In genomic region chr19:7869453-7869909, GRCh38 we compare ENCODE assay signal across 8 cellular contexts. TPM values are rescaled to one million over a fixed set of nuclear protein-coding genes. Genes with fewer than 3 reads are reported as not detected.
DNase-seq lines count a peak whose midpoint lies in the region; ATAC-seq and TF ChIP-seq lines count a peak whose summit lies in the region.

No MANE protein-coding gene starts in this region.

- peaks cover 57 to 78% (median 73%) of the 10 kb centered on the region in 10 experiments for H3K4me1 ChIP-seq in BLaER1 treated with 17β-estradiol and CSF1 and Interleukin-3, amounts not matched to agents 10 nM and 100 nM
- peaks cover 16% of the 10 kb centered on the region for H3K4me1 ChIP-seq in IMR-90 (ENCODE audit: control insufficient read depth, insufficient read depth, low read length)
- H3K4me1 ChIP-seq in mesendoderm (ENCODE audit: control insufficient read depth, low read depth, low read length), result no peaks in the 10 kb centered on the region

- H2BK5ac ChIP-seq in IMR-90 (ENCODE audit: low read depth, low read length, poor library complexity, severe bottlenecking) (peak overlapping the region; percentile 10), mesendoderm (ENCODE audit: low read length) (no peak overlapping the region)

- peak overlapping the region; percentile 49 to 67 (median 57) for H3K4me3 ChIP-seq in BLaER1 treated with 17β-estradiol and CSF1 and Interleukin-3, amounts not matched to agents 10 nM and 100 nM
- H3K4me3 ChIP-seq in IMR-90 (ENCODE audit: insufficient read depth, low read depth, low read length) (peak overlapping the region; percentile 43), coronary artery (peak overlapping the region; percentile 61), mesendoderm (ENCODE audit: low read length) (no peak overlapping the region)

- no peaks in the 10 kb centered on the region for H3K79me1 ChIP-seq in IMR-90 (ENCODE audit: low read depth in 1 of 2, low read length in 2 of 2)
- no peaks in the 10 kb centered on the region for H3K79me1 ChIP-seq in mesendoderm (ENCODE audit: low read length)

- no peak overlapping the region for H3K4ac ChIP-seq in IMR-90 (ENCODE audit: low read depth, low read length)
- no peak overlapping the region for H3K4ac ChIP-seq in mesendoderm (ENCODE audit: low read depth, low read length)

- H3K27me3 ChIP-seq in BLaER1 treated with 17β-estradiol and CSF1 and Interleukin-3, amounts not matched to agents 10 nM and 100 nM, result peaks cover 9 to 39% (median 15%) of the 10 kb centered on the region in 11 experiments; a peak in 20 of 22 replicates
- peaks cover 25% of the 10 kb centered on the region for H3K27me3 ChIP-seq in IMR-90 (ENCODE audit: control insufficient read depth, insufficient read depth, low read length)
- H3K27me3 ChIP-seq in mesendoderm (ENCODE audit: insufficient read depth, low read length, poor library complexity), result peaks cover 11% of the 10 kb centered on the region

- H3K79me2 ChIP-seq in mesendoderm (ENCODE audit: control insufficient read depth, insufficient read depth, low read length), result no peaks in the 10 kb centered on the region

- peak overlapping the region; percentile 90 to 100 (median 96) for H3K4me2 ChIP-seq in BLaER1 treated with 17β-estradiol and CSF1 and Interleukin-3, amounts not matched to agents 10 nM and 100 nM
- H3K4me2 ChIP-seq in IMR-90 (ENCODE audit: low read depth, low read length) (peak overlapping the region; percentile 78), mesendoderm (ENCODE audit: low read length) (peak overlapping the region; percentile 52)

- H2AK9ac ChIP-seq in IMR-90 (replicated peaks; ENCODE audit: low read depth, low read length, poor library complexity), result peak overlapping the region; percentile 55

- peaks cover 0 to 47% (median 17%) of the 10 kb centered on the region in 11 experiments; a peak in 12 of 22 replicates for H4K20me1 ChIP-seq in BLaER1 treated with 17β-estradiol and CSF1 and Interleukin-3, amounts not matched to agents 10 nM and 100 nM
- H4K20me1 ChIP-seq in IMR-90 (ENCODE audit: insufficient read depth, low read length), result peaks cover 8% of the 10 kb centered on the region

- H3K9me1 ChIP-seq in IMR-90 (ENCODE audit: insufficient read depth, low read length), result no peaks in the 10 kb centered on the region

- dilution Hi-C loops in IMR-90 (cut with HindIII; ENCODE audit: low sequenced_read_pairs, unreplicated experiment), result no loop called here

- no peak for TF ChIP-seq CTCF in IMR-90 (conservative IDR thresholded peaks at IDR 0.05; ENCODE audit: low read depth, low read length)
- no peak for TF ChIP-seq CTCF in coronary artery (IDR thresholded peaks at IDR 0.05)

- no peaks in the 10 kb centered on the region for H3K9me3 ChIP-seq in BLaER1 treated with 17β-estradiol and CSF1 and Interleukin-3, amounts not matched to agents 10 nM and 100 nM (replicated peaks in 1 of 11)
- H3K9me3 ChIP-seq in IMR-90 (ENCODE audit: control insufficient read depth, insufficient read depth, low read length), result no peaks in the 10 kb centered on the region

- intact Hi-C loops in IMR-90 (cut with micrococcal nuclease), result no loop called here

- H3K27ac ChIP-seq in BLaER1 treated with 17β-estradiol and CSF1 and Interleukin-3, amounts not matched to agents 10 nM and 100 nM, result peak overlapping the region in 4 of 11 experiments; percentile 4 to 33 (median 32); a peak in 4 of 22 replicates
- H3K27ac ChIP-seq in IMR-90 (ENCODE audit: insufficient read depth, low read length), result no peak overlapping the region
- peak overlapping the region in 1 of 2 donors; percentile 44 for H3K27ac ChIP-seq in coronary artery
- no peak overlapping the region for H3K27ac ChIP-seq in mesendoderm (ENCODE audit: low read depth, low read length)

- TF ChIP-seq RAD21 in IMR-90 (IDR thresholded peaks at IDR 0.05; ENCODE audit: low read length), result no peak

- 1% methylated on average over 16 of the region's 47 CpGs; no CpG with 5 or more reads in 1 of the 2 experiments for WGBS in IMR-90 (ENCODE audit: extremely low coverage in 2 of 2, insufficient read length in 1 of 2), 2 experiments
- WGBS in mesendoderm (ENCODE audit: extremely low coverage, insufficient coverage, low lambda C conversion rate), result no CpG with 5 or more reads among the region's 47 CpGs

- H3K14ac ChIP-seq in IMR-90 (replicated peaks; ENCODE audit: low read depth, low read length), result no peak overlapping the region

- H2AK5ac ChIP-seq in IMR-90 (ENCODE audit: low read depth, low read length) (no peak overlapping the region), mesendoderm (ENCODE audit: low read length) (no peak overlapping the region)

- DNase-seq in IMR-90 (peak; percentile 28), coronary artery (ENCODE audit: low spot score) (no peak), mesendoderm (peak; percentile 70), NCI-H2171 treated with DMSO at 0.1 percent for 48 hours (lab: John Stamatoyannopoulos, UW) (no peak)
- peak; percentile 57 to 63 for DNase-seq in activated CD4-positive, alpha-beta T cell treated with anti-CD3 and anti-CD28 coated beads for 24 hours (ENCODE audit: low read depth in 2 of 2)
- peak; percentile 58 for DNase-seq in stimulated activated CD8-positive, alpha-beta memory T cell treated with anti-CD3 and anti-CD28 coated beads, Interleukin-4, amount 100 ng/mL, for 24 hours (ENCODE audit: low read depth)

- no peak overlapping the region for H4K5ac ChIP-seq in IMR-90 (ENCODE audit: low read depth, low read length)
- H4K5ac ChIP-seq in mesendoderm (ENCODE audit: low read length), result no peak overlapping the region

- peak; percentile 46 for ATAC-seq in GM21423 (IDR thresholded peaks at IDR 0.05; ENCODE audit: unreplicated experiment)
- ATAC-seq in IMR-90 (ENCODE audit: low read depth), result peak; percentile 42

- in situ Hi-C loops in IMR-90 (cut with MboI; ENCODE audit: low sequenced_read_pairs), result no loop called here

- H2BK15ac ChIP-seq in IMR-90 (ENCODE audit: low read depth, low read length), result no peak overlapping the region
- H2BK15ac ChIP-seq in mesendoderm (replicated peaks; ENCODE audit: low read depth), result no peak overlapping the region

- H4K91ac ChIP-seq in IMR-90 (ENCODE audit: insufficient read depth, low read depth, low read length), result no peak overlapping the region

- H3K36me3 ChIP-seq in BLaER1 treated with 17β-estradiol and CSF1 and Interleukin-3, amounts not matched to agents 10 nM and 100 nM, result no peaks in the 10 kb centered on the region
- H3K36me3 ChIP-seq in IMR-90 (ENCODE audit: control insufficient read depth, insufficient read depth, low read length), result no peaks in the 10 kb centered on the region
- no peaks in the 10 kb centered on the region for H3K36me3 ChIP-seq in mesendoderm (ENCODE audit: control insufficient read depth, insufficient read depth, low read length)

- TF ChIP-seq POLR2A in IMR-90 (IDR thresholded peaks at IDR 0.05; ENCODE audit: low read depth, low read length), result no peak

- H3K18ac ChIP-seq in IMR-90 (ENCODE audit: low read depth, low read length) (no peak overlapping the region), mesendoderm (ENCODE audit: low read length) (no peak overlapping the region)

- no peak overlapping the region for H4K8ac ChIP-seq in IMR-90 (ENCODE audit: low read depth in 2 of 2, low read length in 2 of 2)
- H4K8ac ChIP-seq in mesendoderm (ENCODE audit: low read depth, low read length), result no peak overlapping the region

- H3K23ac ChIP-seq in IMR-90 (ENCODE audit: low read depth, low read length) (no peak overlapping the region), mesendoderm (ENCODE audit: low read length) (no peak overlapping the region)

- H2AFZ ChIP-seq in IMR-90 (replicated peaks; ENCODE audit: low read length, poor library complexity), result peak overlapping the region; percentile 88

- H2BK20ac ChIP-seq in IMR-90 (ENCODE audit: low read depth, low read length), result no peak overlapping the region

- CTCF ChIA-PET in IMR-90 (lab: Yijun Ruan, JAX), result interaction anchor here (0.6 to 1.9 kb wide), 9 partner anchors 8 to 74 kb away, joined by 3 to 9 read pairs (median 4); partner anchors contain the start of genes MAP2K7 and TIMM44

- peak overlapping the region; percentile 22 to 68 (median 44); a peak in 16 of 22 replicates for H3K9ac ChIP-seq in BLaER1 treated with 17β-estradiol and CSF1 and Interleukin-3, amounts not matched to agents 10 nM and 100 nM
- H3K9ac ChIP-seq in IMR-90 (ENCODE audit: low read depth, low read length), result no peak overlapping the region
- H3K9ac ChIP-seq in mesendoderm (ENCODE audit: low read length), result no peak overlapping the region

- H3K56ac ChIP-seq in IMR-90 (ENCODE audit: extremely low read depth, insufficient read depth, low read length), result no peak overlapping the region
- peak overlapping the region; percentile 49 for H3K56ac ChIP-seq in mesendoderm (ENCODE audit: low read length)

- POLR2A ChIA-PET in IMR-90 (lab: Charles Lee; ENCODE audit: unreplicated experiment), result no interaction called here

- no TSS peak for BruUV-seq in IMR-90 (replicated peaks; lab: Mats Ljungman, UMichigan)

- no peak overlapping the region for H2BK120ac ChIP-seq in IMR-90 (ENCODE audit: low read depth, low read length)
- H2BK120ac ChIP-seq in mesendoderm (ENCODE audit: low read depth, low read length), result no peak overlapping the region

RNA-seq across cellular contexts. Expression of gene PRR36, which starts 4.7 kb away (rescaled TPM):
- total RNA-seq in IMR-90 (2012; rRNA removed), result not detected in 2 replicates
- 0.02 and 0.06 TPM in 2 replicates for polyA plus RNA-seq in IMR-90 (2012; rRNA removed)
- polyA plus RNA-seq in IMR-90 (2012; cell fraction: cytosol; rRNA removed), result 0.05 and 0.21 TPM in 2 replicates
- polyA plus RNA-seq in IMR-90 (2012; cell fraction: nucleus; rRNA removed; ENCODE audit: low replicate concordance), result 0.09 and 0.29 TPM in 2 replicates
- polyA plus RNA-seq in mesendoderm (2013, experiment 1 of 2), result 4.7 TPM
- 4.6 TPM for polyA plus RNA-seq in mesendoderm (2013, experiment 2 of 2)

RNA-seq across cellular contexts. Expression of gene LRRC8E, which starts 18.8 kb away (rescaled TPM):
- total RNA-seq in IMR-90 (2012; rRNA removed), result 6.9 and 7.2 TPM in 2 replicates
- 6.4 and 6.9 TPM in 2 replicates for polyA plus RNA-seq in IMR-90 (2012; rRNA removed)
- polyA plus RNA-seq in IMR-90 (2012; cell fraction: cytosol; rRNA removed), result 4.1 and 5.4 TPM in 2 replicates
- polyA plus RNA-seq in IMR-90 (2012; cell fraction: nucleus; rRNA removed; ENCODE audit: low replicate concordance), result 4.1 and 7.1 TPM in 2 replicates
- 0.88 TPM for polyA plus RNA-seq in mesendoderm (2013, experiment 1 of 2)
- polyA plus RNA-seq in mesendoderm (2013, experiment 2 of 2), result 1.0 TPM

RNA-seq across cellular contexts. Expression of gene MAP2K7, which starts 34.2 kb away (rescaled TPM):
- 3.9 and 4.1 TPM in 2 replicates for total RNA-seq in IMR-90 (2012; rRNA removed)
- 15.6 TPM in 2 replicates for polyA plus RNA-seq in IMR-90 (2012; rRNA removed)
- polyA plus RNA-seq in IMR-90 (2012; cell fraction: cytosol; rRNA removed), result 4.4 and 11.5 TPM in 2 replicates
- 49.0 and 68.0 TPM in 2 replicates for polyA plus RNA-seq in IMR-90 (2012; cell fraction: nucleus; rRNA removed; ENCODE audit: low replicate concordance)
- 27.9 TPM for polyA plus RNA-seq in mesendoderm (2013, experiment 1 of 2)
- polyA plus RNA-seq in mesendoderm (2013, experiment 2 of 2), result 27.3 TPM

RNA-seq across cellular contexts. Expression of gene EVI5L, which starts 39.5 kb away (rescaled TPM):
- total RNA-seq in IMR-90 (2012; rRNA removed), result 12.7 and 15.0 TPM in 2 replicates
- polyA plus RNA-seq in IMR-90 (2012; rRNA removed), result 14.6 and 15.0 TPM in 2 replicates
- polyA plus RNA-seq in IMR-90 (2012; cell fraction: cytosol; rRNA removed), result 13.6 and 18.5 TPM in 2 replicates
- polyA plus RNA-seq in IMR-90 (2012; cell fraction: nucleus; rRNA removed; ENCODE audit: low replicate concordance), result 21.0 and 37.0 TPM in 2 replicates
- polyA plus RNA-seq in mesendoderm (2013, experiment 1 of 2), result 1.5 TPM
- polyA plus RNA-seq in mesendoderm (2013, experiment 2 of 2), result 1.5 TPM

RNA-seq across cellular contexts. Expression of gene TGFBR3L, which starts 45.1 kb away (rescaled TPM):
- total RNA-seq in IMR-90 (2012; rRNA removed), result not detected in 2 replicates
- 0.94 and 2.2 TPM in 2 replicates for polyA plus RNA-seq in IMR-90 (2012; rRNA removed)
- 3.5 and 4.4 TPM in 2 replicates for polyA plus RNA-seq in IMR-90 (2012; cell fraction: cytosol; rRNA removed)
- polyA plus RNA-seq in IMR-90 (2012; cell fraction: nucleus; rRNA removed; ENCODE audit: low replicate concordance), result 1.9 and 3.1 TPM in 2 replicates
- 0.69 TPM for polyA plus RNA-seq in mesendoderm (2013, experiment 1 of 2)
- polyA plus RNA-seq in mesendoderm (2013, experiment 2 of 2), result 0.69 TPM

Comparison
In these comparisons a context has a peak if more than half of its experiments do, and no peak if none do; other contexts are left out.
1. H3K9ac ChIP-seq: peak in BLaER1 treated with 17β-estradiol and CSF1 and Interleukin-3, amounts not matched to agents 10 nM and 100 nM (11 of 11); none in IMR-90 (single experiment) and mesendoderm (single experiment).
2. DNase-seq: peak in IMR-90 (single experiment), activated CD4-positive, alpha-beta T cell treated with anti-CD3 and anti-CD28 coated beads for 24 hours (2 of 2), mesendoderm (single experiment) and stimulated activated CD8-positive, alpha-beta memory T cell treated with anti-CD3 and anti-CD28 coated beads, Interleukin-4, amount 100 ng/mL, for 24 hours (single experiment); none in coronary artery (single experiment) and NCI-H2171 treated with DMSO at 0.1 percent for 48 hours (single experiment).
3. Peak in every context shown above with its lines, with median percentiles within 50 percentile points of each other: H3K4me2 ChIP-seq.